8 cellular contexts compared by ENCODE assay signal in genomic region chr20:44247676-44248419, GRCh38. TPM values are rescaled to one million over a fixed set of nuclear protein-coding genes. Genes with fewer than 3 reads are reported as not detected.
DNase-seq lines count a peak whose midpoint lies in the region; ATAC-seq lines count a peak whose summit lies in the region.

No MANE protein-coding gene starts in this region.

- H3K4me3 Mint-ChIP-seq in activated T-cell treated with anti-CD3 and anti-CD28 coated beads, Interleukin-2, amount 50 U/mL, for 72 hours = peak overlapping the region in 1 of 2 donors; percentile 17

- H3K36me3 ChIP-seq in HUES6 (ENCODE audit: control insufficient read depth, insufficient read depth, low read length) (no peaks in the 10 kb centered on the region), iPS DF 6.9 (ENCODE audit: control insufficient read depth, insufficient read depth, low read length) (no peaks in the 10 kb centered on the region)

- H3K27ac Mint-ChIP-seq in activated T-cell treated with anti-CD3 and anti-CD28 coated beads, Interleukin-2, amount 50 U/mL, for 72 hours = no peak overlapping the region

- H3K27ac ChIP-seq in HUES6 (ENCODE audit: low read depth, low read length) (no peak overlapping the region), iPS DF 6.9 (ENCODE audit: low read length) (no peak overlapping the region)

- H3K27me3 ChIP-seq in HUES6 (ENCODE audit: control insufficient read depth, insufficient read depth, low read length) (peaks cover 18% of the 10 kb centered on the region; the same call in 1 of the 2 replicates), iPS DF 6.9 (ENCODE audit: control insufficient read depth, insufficient read depth, low read length) (no peaks in the 10 kb centered on the region)

- peak; percentile 34 for DNase-seq in CMK (ENCODE audit: low read depth)
- DNase-seq in activated T-cell treated with anti-CD3 and anti-CD28 coated beads, Interleukin-2, amount 50 U/mL, for 72 hours = peak; percentile 26 to 46
- peak; percentile 57 for DNase-seq in iPS DF 6.9 (ENCODE audit: low read depth, low spot score)
- DNase-seq in stimulated activated CD8-positive, alpha-beta memory T cell treated with anti-CD3 and anti-CD28 coated beads, Interleukin-2, amount 100 ng/mL, for 48 hours (ENCODE audit: low read depth in 2 of 2) = peak; percentile 15 to 30

- peaks cover 14% of the 10 kb centered on the region for H3K27me3 Mint-ChIP-seq in activated T-cell treated with anti-CD3 and anti-CD28 coated beads, Interleukin-2, amount 50 U/mL, for 72 hours (ENCODE audit: low read depth)

- WGBS in iPS DF 6.9 (ENCODE audit: insufficient coverage, insufficient read length) = no CpG with 5 or more reads among the region's 26 CpGs

- no peaks in the 10 kb centered on the region for H3K9me3 Mint-ChIP-seq in activated T-cell treated with anti-CD3 and anti-CD28 coated beads, Interleukin-2, amount 50 U/mL, for 72 hours

- peak overlapping the region; percentile 96 for H3K4me3 ChIP-seq in HUES6 (ENCODE audit: low read depth, low read length)
- peak overlapping the region; percentile 94; the same call in 1 of the 2 replicates for H3K4me3 ChIP-seq in iPS DF 6.9 (ENCODE audit: low read length)

- ATAC-seq in activated T-cell treated with anti-CD3 and anti-CD28 coated beads, Interleukin-2, amount 50 U/mL, for 72 hours (replicated peaks in 1 of 2) = peak in 1 of 2 donors; percentile 32
- ATAC-seq in GM18867 (IDR thresholded peaks at IDR 0.05; ENCODE audit: unreplicated experiment) = no peak
- ATAC-seq in HG02938 (IDR thresholded peaks at IDR 0.05; ENCODE audit: unreplicated experiment) = no peak
- no peak for ATAC-seq in HG03159 (IDR thresholded peaks at IDR 0.05; ENCODE audit: unreplicated experiment)

- H3K36me3 Mint-ChIP-seq in activated T-cell treated with anti-CD3 and anti-CD28 coated beads, Interleukin-2, amount 50 U/mL, for 72 hours (ENCODE audit: insufficient read depth in 2 of 2) = peaks cover 0 to 1% of the 10 kb centered on the region in 2 donors

- no peak overlapping the region for H3K9ac ChIP-seq in HUES6 (ENCODE audit: low read length)

- H3K9me3 ChIP-seq in HUES6 (ENCODE audit: control insufficient read depth, insufficient read depth, low read depth, low read length) = no peaks in the 10 kb centered on the region
- no peaks in the 10 kb centered on the region for H3K9me3 ChIP-seq in iPS DF 6.9 (ENCODE audit: control insufficient read depth, insufficient read depth, low read length)

- peaks cover 7% of the 10 kb centered on the region for H3K4me1 ChIP-seq in HUES6 (ENCODE audit: control insufficient read depth, insufficient read depth, low read length)
- H3K4me1 ChIP-seq in iPS DF 6.9 (ENCODE audit: control insufficient read depth, insufficient read depth, low read length) = no peaks in the 10 kb centered on the region; the same call in 1 of the 2 replicates

- peaks cover 5% of the 10 kb centered on the region for H3K4me1 Mint-ChIP-seq in activated T-cell treated with anti-CD3 and anti-CD28 coated beads, Interleukin-2, amount 50 U/mL, for 72 hours (ENCODE audit: low read depth)

RNA-seq across cellular contexts. Expression of gene GDAP1L1, which starts 0.7 kb away (rescaled TPM):
- 1 to 10 TPM in 1 of 2 donors, under 1 TPM in 1; 1.00 to 1.0 TPM for total RNA-seq in activated T-cell treated with anti-CD3 and anti-CD28 coated beads, Interleukin-2, amount 50 U/mL, for 72 hours

RNA-seq across cellular contexts. Expression of gene OSER1, which starts 37.3 kb away (rescaled TPM):
- 10 to 100 TPM; 47.1 to 47.5 TPM for total RNA-seq in activated T-cell treated with anti-CD3 and anti-CD28 coated beads, Interleukin-2, amount 50 U/mL, for 72 hours
